ENCODE assay signal across 10 cellular contexts in genomic region chr12:122088181-122088810, GRCh38. TPM values are rescaled to one million over a fixed set of nuclear protein-coding genes. Genes with fewer than 3 reads are reported as not detected.
DNase-seq lines count a peak whose midpoint lies in the region; ATAC-seq and TF ChIP-seq lines count a peak whose summit lies in the region.
"Had no signal": no experiment of that assay in that cellular context is flagged by ENCODE, and none has a peak within 500 bp of the region (broad histone marks: within the 10 kb centered on the region; RNA-seq: fewer than 3 reads in every experiment).

No MANE protein-coding gene starts in this region.

- no peak overlapping the region for H3K9ac ChIP-seq in Loucy (ENCODE audit: low read depth, low read length, poor library complexity, severe bottlenecking)

- peaks cover 92% of the 10 kb centered on the region for H3K79me2 ChIP-seq in Loucy (ENCODE audit: insufficient read depth, low read length)

- peaks cover 5% of the 10 kb centered on the region for H4K20me1 ChIP-seq in Loucy (ENCODE audit: insufficient read depth, low read length, poor library complexity, severe bottlenecking)

- peak overlapping the region; percentile 9 for H3K4me2 ChIP-seq in Loucy (ENCODE audit: low read depth, low read length, poor library complexity, severe bottlenecking)

- no peak for DNase-seq in activated naive CD8-positive, alpha-beta T cell treated with anti-CD3 and anti-CD28 coated beads, Interleukin-2, amount 50 U/mL, for 24 hours
- no peak for DNase-seq in lower lobe of right lung
- no peak for DNase-seq in stomach
- no peak for DNase-seq in HCEC 1CT
- no peak for DNase-seq in cerebellum (ENCODE audit: low spot score)
- DNase-seq in activated T-cell treated with anti-CD3 and anti-CD28 coated beads, Interleukin-2, amount 50 U/mL, for 48 hours = no peak
- DNase-seq: activated CD4-positive, alpha-beta T cell treated with anti-CD3 and anti-CD28 coated beads for 1 hour; activated naive CD4-positive, alpha-beta T cell treated with anti-CD3 and anti-CD28 coated beads for 36 hours had no signal

- no peaks in the 10 kb centered on the region for H3K27me3 Mint-ChIP-seq in activated naive CD8-positive, alpha-beta T cell treated with anti-CD3 and anti-CD28 coated beads, Interleukin-2, amount 50 U/mL, for 24 hours
- H3K27me3 Mint-ChIP-seq: progenitor cell of endocrine pancreas had no signal

- no peaks in the 10 kb centered on the region for H3K9me2 ChIP-seq in Loucy (replicated peaks; ENCODE audit: low read depth, low read length)

- peak overlapping the region; percentile 11 for H3K27ac ChIP-seq in lower lobe of right lung
- peak overlapping the region in 4 of 5 donors; percentile 26 to 82 (median 52) for H3K27ac ChIP-seq in stomach

- TF ChIP-seq POLR2A in stomach (IDR thresholded peaks at IDR 0.05) = no peak

- no peaks in the 10 kb centered on the region for H3F3A ChIP-seq in Loucy (ENCODE audit: low read depth)

- H3K36me3 Mint-ChIP-seq in activated naive CD8-positive, alpha-beta T cell treated with anti-CD3 and anti-CD28 coated beads, Interleukin-2, amount 50 U/mL, for 24 hours (ENCODE audit: low read depth) = peaks cover 45% of the 10 kb centered on the region

- H3K4me3 ChIP-seq in Loucy (ENCODE audit: low read length, poor library complexity, severe bottlenecking) = no peak overlapping the region
- no peak overlapping the region for H3K4me3 ChIP-seq in lower lobe of right lung
- no peak overlapping the region for H3K4me3 ChIP-seq in stomach

- no peak overlapping the region for H3K4me3 Mint-ChIP-seq in activated naive CD8-positive, alpha-beta T cell treated with anti-CD3 and anti-CD28 coated beads, Interleukin-2, amount 50 U/mL, for 24 hours
- H3K4me3 Mint-ChIP-seq: activated naive CD4-positive, alpha-beta T cell treated with anti-CD3 and anti-CD28 coated beads for 36 hours had no signal

- ATAC-seq in activated naive CD8-positive, alpha-beta T cell treated with anti-CD3 and anti-CD28 coated beads, Interleukin-2, amount 50 U/mL, for 24 hours = no peak
- no peak for ATAC-seq in lower lobe of right lung

- intact Hi-C loops in lower lobe of right lung (cut with DNase I) = no loop called here
- intact Hi-C loops in stomach (cut with DNase I; ENCODE audit: low total_unique reads) = no loop called here

- no peak for TF ChIP-seq EP300 in stomach (IDR thresholded peaks at IDR 0.05)

- TF ChIP-seq CTCF in Loucy (conservative IDR thresholded peaks at IDR 0.05; ENCODE audit: low read length) = no peak
- no peak for TF ChIP-seq CTCF in lower lobe of right lung (IDR thresholded peaks at IDR 0.05)
- TF ChIP-seq CTCF in stomach (IDR thresholded peaks at IDR 0.05) = no peak

- H3K27me3 ChIP-seq in Loucy (ENCODE audit: insufficient read depth, low read length, poor library complexity, severe bottlenecking) (no peaks in the 10 kb centered on the region), lower lobe of right lung (ENCODE audit: low read depth) (no peaks in the 10 kb centered on the region), stomach (no peaks in the 10 kb centered on the region)

- no peak overlapping the region for H2AFZ ChIP-seq in Loucy (ENCODE audit: low read length)

- H3K9me3 ChIP-seq in Loucy (ENCODE audit: insufficient read depth, low read depth, low read length) (no peaks in the 10 kb centered on the region), lower lobe of right lung (no peaks in the 10 kb centered on the region), stomach (no peaks in the 10 kb centered on the region)

- 55 to 69% (median 66%) methylated on average over 9 of the region's 9 CpGs for WGBS in stomach, 5 donors

- H3K9me3 Mint-ChIP-seq in activated naive CD8-positive, alpha-beta T cell treated with anti-CD3 and anti-CD28 coated beads, Interleukin-2, amount 50 U/mL, for 24 hours = no peaks in the 10 kb centered on the region
- H3K9me3 Mint-ChIP-seq: activated naive CD4-positive, alpha-beta T cell treated with anti-CD3 and anti-CD28 coated beads for 36 hours had no signal

- peaks cover 14% of the 10 kb centered on the region for H3K4me1 ChIP-seq in Loucy (ENCODE audit: insufficient read depth, low read length, poor library complexity, severe bottlenecking)
- peaks cover 73% of the 10 kb centered on the region for H3K4me1 ChIP-seq in lower lobe of right lung
- H3K4me1 ChIP-seq in stomach = peaks cover 61 to 100% (median 87%) of the 10 kb centered on the region in 4 donors

- H3K27ac Mint-ChIP-seq in activated naive CD8-positive, alpha-beta T cell treated with anti-CD3 and anti-CD28 coated beads, Interleukin-2, amount 50 U/mL, for 24 hours = peak overlapping the region; percentile 69
- H3K27ac Mint-ChIP-seq: activated naive CD4-positive, alpha-beta T cell treated with anti-CD3 and anti-CD28 coated beads for 36 hours; progenitor cell of endocrine pancreas had no signal

- H3K36me3 ChIP-seq in Loucy (ENCODE audit: insufficient read depth, low read length) = peaks cover 9% of the 10 kb centered on the region; the same call in 1 of the 2 replicates
- peaks cover 39% of the 10 kb centered on the region for H3K36me3 ChIP-seq in lower lobe of right lung
- H3K36me3 ChIP-seq in stomach = peaks cover 16 to 37% (median 32%) of the 10 kb centered on the region in 4 donors

- peaks cover 53% of the 10 kb centered on the region for H3K4me1 Mint-ChIP-seq in activated naive CD8-positive, alpha-beta T cell treated with anti-CD3 and anti-CD28 coated beads, Interleukin-2, amount 50 U/mL, for 24 hours

RNA-seq across cellular contexts. Expression of gene MLXIP, which starts 9.7 kb away (rescaled TPM):
- total RNA-seq in lower lobe of right lung (55.9 TPM), stomach (100 to 1,000 TPM in 1 of 5 donors, 10 to 100 TPM in 4; 34.5 to 140 (median 37.1) TPM), cerebellum (18.9 TPM)
- 10 to 100 TPM; 12.3 to 28.0 (median 16.6) TPM for polyA plus RNA-seq in stomach
